Comparison of ENCODE assay signal across 10 cellular contexts in genomic region chr14:66649515-66649914, GRCh38.
DNase-seq lines count a peak whose midpoint lies in the region; ATAC-seq, FAIRE-seq and TF ChIP-seq lines count a peak whose summit lies in the region.
"Had no signal": no experiment of that assay in that cellular context is flagged by ENCODE, and none has a peak within 500 bp of the region (broad histone marks: within the 10 kb centered on the region; RNA-seq: fewer than 3 reads in every experiment).

No MANE protein-coding gene starts in this region.

- H3K36me3 Mint-ChIP-seq in activated CD4-positive, alpha-beta T cell treated with anti-CD3 and anti-CD28 coated beads, Interleukin-2, amount 10 ng/mL, durations not matched to agents 24 days and 14 days (ENCODE audit: low read depth): no peaks in the 10 kb centered on the region
- H3K36me3 Mint-ChIP-seq in memory B cell: peaks cover 1% of the 10 kb centered on the region

- H3K9me3 Mint-ChIP-seq in activated CD4-positive, alpha-beta T cell treated with anti-CD3 and anti-CD28 coated beads, Interleukin-2, amount 10 ng/mL, durations not matched to agents 24 days and 14 days: no peaks in the 10 kb centered on the region
- H3K9me3 Mint-ChIP-seq in memory B cell: no peaks in the 10 kb centered on the region
- H3K9me3 Mint-ChIP-seq: stimulated activated naive B cell treated with anti-CD40 and anti-IgM and Interleukin-4, amounts not matched to agents 10 μg/mL and 1 μg/mL and 100 μg/mL, for 72 hours had no signal

- DNase-seq in activated CD4-positive, alpha-beta T cell treated with anti-CD3 and anti-CD28 coated beads, Interleukin-2, amount 10 ng/mL, durations not matched to agents 24 days and 14 days: peak; percentile 62
- no peak for DNase-seq in activated CD4-positive, alpha-beta T cell treated with anti-CD3 and anti-CD28 coated beads, Interleukin-2, amount 50 U/mL, for 1 hour
- peak; percentile 83 for DNase-seq in NCI-H1436 treated with DMSO at 0.1 percent for 48 hours (lab: John Stamatoyannopoulos, UW)
- DNase-seq in memory B cell (ENCODE audit: low spot score in 2 of 2): no peak
- DNase-seq in EL: no peak
- no peak for DNase-seq in H54 (ENCODE audit: insufficient read length, low spot score)
- DNase-seq in cerebellar nuclear complex (lab: John Stamatoyannopoulos, UW): no peak
- DNase-seq: NCI-H1092 treated with DMSO at 0.1 percent for 48 hours; stimulated activated naive B cell treated with anti-CD40 and anti-IgM and Interleukin-4, amounts not matched to agents 10 μg/mL and 1 μg/mL and 100 μg/mL, for 72 hours had no signal

- H3K4me1 Mint-ChIP-seq in activated CD4-positive, alpha-beta T cell treated with anti-CD3 and anti-CD28 coated beads, Interleukin-2, amount 10 ng/mL, durations not matched to agents 24 days and 14 days: peaks cover 21% of the 10 kb centered on the region
- H3K4me1 Mint-ChIP-seq in memory B cell: peaks cover 18% of the 10 kb centered on the region

- TF ChIP-seq POLR2A in H54 (IDR thresholded peaks at IDR 0.05; ENCODE audit: low read depth, low read length): no peak

- ATAC-seq in HG02588 (IDR thresholded peaks at IDR 0.05; ENCODE audit: unreplicated experiment) (peak; percentile 74), memory B cell (ENCODE audit: low read depth) (no peak)

- no peak overlapping the region for H3K4me3 Mint-ChIP-seq in activated CD4-positive, alpha-beta T cell treated with anti-CD3 and anti-CD28 coated beads, Interleukin-2, amount 10 ng/mL, durations not matched to agents 24 days and 14 days
- H3K4me3 Mint-ChIP-seq in memory B cell: no peak overlapping the region
- H3K4me3 Mint-ChIP-seq: stimulated activated naive B cell treated with anti-CD40 and anti-IgM and Interleukin-4, amounts not matched to agents 10 μg/mL and 1 μg/mL and 100 μg/mL, for 72 hours had no signal

- H3K27ac Mint-ChIP-seq in activated CD4-positive, alpha-beta T cell treated with anti-CD3 and anti-CD28 coated beads, Interleukin-2, amount 10 ng/mL, durations not matched to agents 24 days and 14 days: no peak overlapping the region
- H3K27ac Mint-ChIP-seq in memory B cell: peak overlapping the region; percentile 65
- H3K27ac Mint-ChIP-seq: stimulated activated naive B cell treated with anti-CD40 and anti-IgM and Interleukin-4, amounts not matched to agents 10 μg/mL and 1 μg/mL and 100 μg/mL, for 72 hours had no signal

- no peak for FAIRE-seq in H54 (lab: Jason Lieb, UNC)

- intact Hi-C loops in activated CD4-positive, alpha-beta T cell treated with anti-CD3 and anti-CD28 coated beads, Interleukin-2, amount 10 ng/mL, durations not matched to agents 24 days and 14 days (cut with micrococcal nuclease): no loop called here

- H3K27me3 Mint-ChIP-seq in activated CD4-positive, alpha-beta T cell treated with anti-CD3 and anti-CD28 coated beads, Interleukin-2, amount 10 ng/mL, durations not matched to agents 24 days and 14 days: no peaks in the 10 kb centered on the region
- no peaks in the 10 kb centered on the region for H3K27me3 Mint-ChIP-seq in memory B cell
- H3K27me3 Mint-ChIP-seq: stimulated activated naive B cell treated with anti-CD40 and anti-IgM and Interleukin-4, amounts not matched to agents 10 μg/mL and 1 μg/mL and 100 μg/mL, for 72 hours had no signal

Comparison
In these comparisons a context has a peak if more than half of its experiments do, and no peak if none do; other contexts are left out.
1. DNase-seq: peak in activated CD4-positive, alpha-beta T cell treated with anti-CD3 and anti-CD28 coated beads, Interleukin-2, amount 10 ng/mL, durations not matched to agents 24 days and 14 days (single experiment) and NCI-H1436 treated with DMSO at 0.1 percent for 48 hours (single experiment); none in activated CD4-positive, alpha-beta T cell treated with anti-CD3 and anti-CD28 coated beads, Interleukin-2, amount 50 U/mL, for 1 hour (single experiment), memory B cell (0 of 2), EL (single experiment), H54 (single experiment) and cerebellar nuclear complex (0 of 2).